In the genomic region with DNA sequence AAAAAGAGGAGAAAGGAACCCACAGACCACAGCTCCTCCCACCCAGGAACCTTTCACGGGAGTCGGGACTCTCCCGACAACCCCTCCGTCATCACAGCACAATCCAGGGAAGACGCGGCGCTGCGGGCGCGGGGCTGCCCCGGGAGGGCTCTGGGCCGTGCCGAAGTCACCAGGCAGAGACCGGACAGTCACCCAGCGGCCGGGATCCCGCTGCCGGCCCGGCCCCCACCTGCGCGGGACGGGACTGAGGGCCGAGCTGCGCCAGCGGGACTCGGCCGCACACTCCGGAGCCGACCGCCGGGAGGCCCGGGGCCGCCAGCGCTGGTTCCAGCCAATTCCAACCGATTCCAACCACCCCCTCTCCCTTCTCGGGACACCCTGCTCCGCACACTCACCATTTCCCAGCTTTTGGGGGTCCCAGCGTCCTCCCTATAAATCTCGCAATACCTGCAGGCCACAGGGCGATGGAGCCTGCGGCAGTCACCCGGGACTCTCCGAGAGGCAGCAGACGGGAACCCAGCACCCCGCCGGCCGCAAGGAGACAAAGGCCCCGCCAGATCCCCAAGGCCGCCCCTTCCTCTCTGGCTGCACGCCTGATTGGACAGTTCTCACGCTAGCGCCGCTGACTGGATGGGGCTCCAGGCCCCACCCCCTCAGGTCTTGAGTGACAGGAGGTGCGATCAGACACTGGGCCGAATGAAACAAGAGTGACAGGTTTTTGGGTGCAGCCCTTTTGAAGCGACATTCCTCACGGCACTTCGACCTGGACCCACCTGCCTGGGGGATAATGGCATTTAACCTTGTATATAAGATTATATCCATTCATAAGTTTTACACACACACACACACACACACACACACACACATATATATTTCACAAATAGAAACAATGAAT, we compare ENCODE assay signal across 8 cellular contexts.
A peak's percentile ranks its signal among the peaks of the same experiment; 100 is the strongest.
DNase-seq lines count a peak whose midpoint lies in the region; ATAC-seq and TF ChIP-seq lines count a peak whose summit lies in the region.

A gene (minus strand): TSS at position 547 of the 895 bp plus-strand sequence. CDS start 149 bp downstream, at position 398.

- peak; percentile 99 for ATAC-seq in HG03280 (IDR thresholded peaks at IDR 0.05; ENCODE audit: unreplicated experiment)

- no peak within 1 kb of the TSS for H3K27ac ChIP-seq in epithelial cell of prostate

- DNase-seq in C1 segment of cervical spinal cord (lab: John Stamatoyannopoulos, UW) (peak in 13 of 14 donors; percentile 2 to 72 (median 42)), NCI-H526 treated with DMSO at 0.1 percent for 48 hours (lab: John Stamatoyannopoulos, UW) (peak; percentile 86), epithelial cell of prostate (ENCODE audit: low read depth, low spot score) (peak; percentile 78), midbrain (lab: John Stamatoyannopoulos, UW) (peak; percentile 76)
- peak; percentile 73 for DNase-seq in activated CD8-positive, alpha-beta memory T cell treated with anti-CD3 and anti-CD28 coated beads for 24 hours
- DNase-seq in stimulated activated CD8-positive, alpha-beta memory T cell treated with anti-CD3 and anti-CD28 coated beads, Interleukin-2, amount 100 ng/mL, for 1 hour (ENCODE audit: low read depth in 2 of 2) = peak; percentile 6 to 12

- TF ChIP-seq POLR2A in GM19193 (IDR thresholded peaks at IDR 0.05; ENCODE audit: extremely low read depth, insufficient read depth, insufficient read length) = peak; percentile 39

Comparison
In these comparisons a context has a peak if more than half of its experiments do, and no peak if none do; other contexts are left out.
1. DNase-seq: peak in every context shown above with its lines; median percentile 86 in NCI-H526 treated with DMSO at 0.1 percent for 48 hours; 78 in epithelial cell of prostate; 76 in midbrain; 73 in activated CD8-positive, alpha-beta memory T cell treated with anti-CD3 and anti-CD28 coated beads for 24 hours; 42 in C1 segment of cervical spinal cord; 9 in stimulated activated CD8-positive, alpha-beta memory T cell treated with anti-CD3 and anti-CD28 coated beads, Interleukin-2, amount 100 ng/mL, for 1 hour.